34 cellular contexts compared by ENCODE assay signal in the genomic region with DNA sequence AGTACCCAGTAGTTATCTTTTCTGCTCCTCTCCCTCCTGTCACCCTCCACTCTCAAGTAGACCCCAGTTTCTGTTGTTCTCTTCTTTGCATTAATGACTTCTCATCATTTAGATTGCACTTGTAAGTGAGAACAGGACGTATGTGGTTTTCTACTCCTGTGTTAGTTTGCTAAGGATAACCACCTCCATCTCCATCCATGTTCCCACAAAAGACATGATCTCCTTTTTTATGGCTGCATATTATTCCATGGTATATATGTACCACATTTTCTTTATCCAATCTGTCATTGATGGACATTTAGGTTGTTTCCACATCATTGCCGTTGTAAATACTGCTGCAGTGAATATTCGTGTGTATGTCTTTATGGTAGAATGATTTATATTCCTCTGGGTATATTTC.
A peak's percentile ranks its signal among the peaks of the same experiment; 100 is the strongest.
DNase-seq lines count a peak whose midpoint lies in the region; ATAC-seq, FAIRE-seq and TF ChIP-seq lines count a peak whose summit lies in the region.
"Had no signal": no experiment of that assay in that cellular context is flagged by ENCODE, and none has a peak within 500 bp of the region (broad histone marks: within the 10 kb centered on the region; RNA-seq: fewer than 3 reads in every experiment).

No MANE protein-coding gene starts in this region.

- peak; percentile 54 for FAIRE-seq in GM12892 (lab: Jason Lieb, UNC)
- no peak for FAIRE-seq in K562 (lab: Jason Lieb, UNC)
- FAIRE-seq: A549, D721Med had no signal

- H3K9ac ChIP-seq in SK-N-SH: no peak overlapping the region
- H3K9ac ChIP-seq in SU-DHL-6 (ENCODE audit: low read length): no peak overlapping the region
- no peak overlapping the region for H3K9ac ChIP-seq in K562 (ENCODE audit: insufficient read depth in 1 of 2, low read depth in 2 of 2, low read length in 2 of 2)
- H3K9ac ChIP-seq: BLaER1; BLaER1 treated with 17β-estradiol and CSF1 and Interleukin-3, amounts not matched to agents 10 nM and 100 nM had no signal

- H2AFZ ChIP-seq in SK-N-SH (ENCODE audit: low read depth): no peak overlapping the region
- peak overlapping the region; percentile 71 for H2AFZ ChIP-seq in SU-DHL-6 (ENCODE audit: low read depth, low read length, severe bottlenecking)
- H2AFZ ChIP-seq in K562 (ENCODE audit: low read depth, low read length): no peak overlapping the region

- in situ Hi-C loops in K562 (cut with MboI): no loop called here

- H3K9me3 ChIP-seq in SK-N-SH (no peaks in the 10 kb centered on the region), SU-DHL-6 (ENCODE audit: insufficient read depth, low read length) (no peaks in the 10 kb centered on the region), K562 (replicated peaks; ENCODE audit: control insufficient read depth, insufficient read depth, low read depth, low read length) (no peaks in the 10 kb centered on the region)
- H3K9me3 ChIP-seq: A549; BE2C; BLaER1; BLaER1 treated with 17β-estradiol and CSF1 and Interleukin-3, amounts not matched to agents 10 nM and 100 nM; Caco-2 had no signal

- H3K4me1 ChIP-seq in SK-N-SH (ENCODE audit: control insufficient read depth in 1 of 2, insufficient read depth in 2 of 2, low read depth in 1 of 2, low read length in 1 of 2): no peaks in the 10 kb centered on the region; a peak in 1 of 4 replicates
- no peaks in the 10 kb centered on the region for H3K4me1 ChIP-seq in K562 (replicated peaks in 1 of 2; ENCODE audit: control insufficient read depth in 2 of 2, insufficient read depth in 2 of 2, low read length in 2 of 2)
- H3K4me1 ChIP-seq: A549; BLaER1; BLaER1 treated with 17β-estradiol and CSF1 and Interleukin-3, amounts not matched to agents 10 nM and 100 nM; Caco-2 had no signal

- H3K4me2 ChIP-seq in SK-N-SH: no peak overlapping the region
- no peak overlapping the region for H3K4me2 ChIP-seq in SU-DHL-6 (ENCODE audit: low read depth, low read length, poor library complexity, severe bottlenecking)
- H3K4me2 ChIP-seq in K562 (ENCODE audit: insufficient read depth, low read length): no peak overlapping the region
- H3K4me2 ChIP-seq: A549; BLaER1; BLaER1 treated with 17β-estradiol and CSF1 and Interleukin-3, amounts not matched to agents 10 nM and 100 nM had no signal

- 56% methylated on average over 3 of the region's 3 CpGs for WGBS in SK-N-SH (ENCODE audit: low lambda C conversion rate)
- WGBS in K562 (ENCODE audit: insufficient coverage, low coverage, missing lambda C conversion rate): 18% methylated on average over 3 of the region's 3 CpGs

- H3K4me3 ChIP-seq in SK-N-SH (ENCODE audit: low read depth in 2 of 2, low read length in 1 of 2) (no peak overlapping the region), SU-DHL-6 (ENCODE audit: insufficient read depth, low read length, poor library complexity, severe bottlenecking) (no peak overlapping the region), K562 (no peak overlapping the region)
- H3K4me3 ChIP-seq: A549; BLaER1; BLaER1 treated with 17β-estradiol and CSF1 and Interleukin-3, amounts not matched to agents 10 nM and 100 nM had no signal

- TF ChIP-seq EP300 in SK-N-SH (IDR thresholded peaks at IDR 0.05; ENCODE audit: borderline replicate concordance in 1 of 2, low read depth in 1 of 2, low read length in 1 of 2) (no peak), K562 (IDR thresholded peaks at IDR 0.05; ENCODE audit: low read length) (no peak)

- H3K9me2 ChIP-seq in SK-N-SH (no peaks in the 10 kb centered on the region), SU-DHL-6 (replicated peaks; ENCODE audit: insufficient read depth, low read length) (no peaks in the 10 kb centered on the region)

- no peaks in the 10 kb centered on the region for H3K79me2 ChIP-seq in SK-N-SH (ENCODE audit: insufficient read depth)
- no peaks in the 10 kb centered on the region for H3K79me2 ChIP-seq in SU-DHL-6 (ENCODE audit: insufficient read depth, low read length)
- no peaks in the 10 kb centered on the region for H3K79me2 ChIP-seq in K562 (ENCODE audit: control insufficient read depth, insufficient read depth, low read length)

- intact Hi-C loops in K562 (cut with micrococcal nuclease): no loop called here

- POLR2A ChIA-PET in SK-N-SH (lab: Yijun Ruan, JAX): no interaction called here
- POLR2A ChIA-PET in K562 (lab: Yijun Ruan, JAX): no interaction called here

- ATAC-seq in SK-N-SH treated with all-trans-retinoic acid at 6 μM for 48 hours (no peak), K562 (no peak), HG02798 (IDR thresholded peaks at IDR 0.05; ENCODE audit: poor library complexity, unreplicated experiment) (no peak)
- ATAC-seq: A549; CD8-positive, alpha-beta T cell had no signal

- H3K9me1 ChIP-seq in K562 (ENCODE audit: control insufficient read depth, insufficient read depth, low read length): no peaks in the 10 kb centered on the region

- H3K27ac ChIP-seq in SK-N-SH (ENCODE audit: low read depth in 2 of 2, low read length in 1 of 2) (no peak overlapping the region), SU-DHL-6 (ENCODE audit: low read depth, low read length) (no peak overlapping the region), K562 (ENCODE audit: extremely low read depth, low read depth, low read length) (no peak overlapping the region)
- H3K27ac ChIP-seq: 22Rv1; A549; BLaER1; BLaER1 treated with 17β-estradiol and CSF1 and Interleukin-3, amounts not matched to agents 10 nM and 100 nM; C4-2B had no signal

- H3F3A ChIP-seq in SK-N-SH (replicated peaks; ENCODE audit: insufficient read depth) (peaks cover 8% of the 10 kb centered on the region), SU-DHL-6 (ENCODE audit: insufficient read depth) (no peaks in the 10 kb centered on the region)

- TF ChIP-seq RAD21 in SK-N-SH (IDR thresholded peaks at IDR 0.05; ENCODE audit: low read length) (no peak), K562 (CRISPR knock-in tag; conservative IDR thresholded peaks at IDR 0.05 in 1 of 2, IDR thresholded peaks at IDR 0.05 in 1 of 2) (no peak)

- TF ChIP-seq CTCF in SK-N-SH (IDR thresholded peaks at IDR 0.05) (no peak), SU-DHL-6 (IDR thresholded peaks at IDR 0.05; ENCODE audit: insufficient read depth, low read length, poor library complexity, severe bottlenecking) (no peak), K562 (IDR thresholded peaks at IDR 0.05 in 2 of 3, conservative IDR thresholded peaks at IDR 0.05 in 1 of 3; ENCODE audit: insufficient read depth in 2 of 3, low read depth in 1 of 3, low read length in 3 of 3) (no peak)

- BruUV-seq in K562 (replicated peaks; lab: Mats Ljungman, UMichigan): no TSS peak

- DNase-seq in SK-N-SH (no peak), GM12892 (ENCODE audit: insufficient read length) (no peak), K562 (ENCODE audit: extremely low read depth in 1 of 4, low spot score in 3 of 4) (no peak), NCI-H345 (lab: John Stamatoyannopoulos, UW) (no peak)
- no peak for DNase-seq in activated effector memory CD4-positive, alpha-beta T cell treated with anti-CD3 and anti-CD28 coated beads, Interleukin-2, amount 50 U/mL, for 16 hours
- DNase-seq: 8988T; ACHN; AML-193; BE2C; C1 segment of cervical spinal cord; Caco-2; Calu3; CD4-positive, alpha-beta memory T cell; CD4-positive, alpha-beta T cell; CD4-positive, CD25-positive, alpha-beta regulatory T cell; CD8-positive, alpha-beta memory T cell; CD8-positive, alpha-beta T cell; COR-L47; DMS 273 treated with DMSO at 0.1 percent for 48 hours; DMS153; DMS53; DMS79; DMS79 treated with DMSO at 0.1 percent for 48 hours; DND-41; EL had no signal

- CTCF ChIA-PET in SK-N-SH (lab: Yijun Ruan, JAX): no interaction called here
- CTCF ChIA-PET in K562 (lab: Yijun Ruan, JAX; ENCODE audit: low intra/inter-chr PET ratio): no interaction called here

- H4K20me1 ChIP-seq in SK-N-SH (ENCODE audit: insufficient read depth) (no peaks in the 10 kb centered on the region), SU-DHL-6 (ENCODE audit: low read depth, low read length) (no peaks in the 10 kb centered on the region), K562 (replicated peaks; ENCODE audit: control insufficient read depth, insufficient read depth, low read length) (no peaks in the 10 kb centered on the region)
- H4K20me1 ChIP-seq: BLaER1; BLaER1 treated with 17β-estradiol and CSF1 and Interleukin-3, amounts not matched to agents 10 nM and 100 nM had no signal

- H3K27me3 ChIP-seq in SK-N-SH (ENCODE audit: insufficient read depth) (no peaks in the 10 kb centered on the region), SU-DHL-6 (ENCODE audit: low read length) (no peaks in the 10 kb centered on the region), K562 (ENCODE audit: control insufficient read depth in 2 of 2, insufficient read depth in 2 of 2, low read length in 2 of 2) (no peaks in the 10 kb centered on the region)
- H3K27me3 ChIP-seq: BE2C; BLaER1; BLaER1 treated with 17β-estradiol and CSF1 and Interleukin-3, amounts not matched to agents 10 nM and 100 nM had no signal

- no peaks in the 10 kb centered on the region for H3K36me3 ChIP-seq in SK-N-SH (replicated peaks in 1 of 2; ENCODE audit: control insufficient read depth in 1 of 2, insufficient read depth in 2 of 2, low read length in 1 of 2)
- H3K36me3 ChIP-seq in SU-DHL-6 (ENCODE audit: low read length): no peaks in the 10 kb centered on the region
- H3K36me3 ChIP-seq in K562 (ENCODE audit: control insufficient read depth, insufficient read depth, low read length): no peaks in the 10 kb centered on the region
- H3K36me3 ChIP-seq: BE2C; BLaER1; BLaER1 treated with 17β-estradiol and CSF1 and Interleukin-3, amounts not matched to agents 10 nM and 100 nM had no signal

- no peak for TF ChIP-seq POLR2A in GM12892 (IDR thresholded peaks at IDR 0.05; ENCODE audit: low read depth, low read length)
- TF ChIP-seq POLR2A in K562 (conservative IDR thresholded peaks at IDR 0.05): no peak

TF ChIP-seq in SK-N-SH treated with all-trans-retinoic acid at 6 μM for 48 hours, 23 proteins besides CTCF, POLR2A, EP300 and RAD21:
- TF ChIP-seq ZNF8 (CRISPR knock-in tag; IDR thresholded peaks at IDR 0.05) (peak; percentile 74; the same call in 1 of the 2 replicates), OSR1 (CRISPR knock-in tag; IDR thresholded peaks at IDR 0.05) (no peak)

TF ChIP-seq in SK-N-SH, 30 proteins besides CTCF, POLR2A, EP300 and RAD21 (continues in another document):
- TF ChIP-seq POLR2AphosphoS5 (IDR thresholded peaks at IDR 0.05; ENCODE audit: low read depth, low read length): no peak

TF ChIP-seq in K562, 482 proteins besides CTCF, POLR2A, EP300 and RAD21:
- no peak for TF ChIP-seq SAP30 (IDR thresholded peaks at IDR 0.05; ENCODE audit: borderline replicate concordance, insufficient read depth, low read depth, low read length, poor library complexity, severe bottlenecking)
- peak; percentile 50 for TF ChIP-seq RBM25 (IDR thresholded peaks at IDR 0.05; ENCODE audit: low read depth, low read length, severe bottlenecking)
- no peak for TF ChIP-seq ZNF3 (CRISPR knock-in tag; IDR thresholded peaks at IDR 0.05)
- TF ChIP-seq ZNF146 (CRISPR knock-in tag; IDR thresholded peaks at IDR 0.05; ENCODE audit: unreplicated experiment): peak; percentile 53
